Comparison of ENCODE assay signal across 8 cellular contexts in genomic region chr1:153880962-153881361, GRCh38. TPM values are rescaled to one million over a fixed set of nuclear protein-coding genes. Genes with fewer than 3 reads are reported as not detected.
DNase-seq lines count a peak whose midpoint lies in the region; ATAC-seq and TF ChIP-seq lines count a peak whose summit lies in the region.

No MANE protein-coding gene starts in this region.

- H3K4me2 ChIP-seq in Karpas-422 (ENCODE audit: low read depth, low read length, poor library complexity, severe bottlenecking) = no peak overlapping the region

- no peaks in the 10 kb centered on the region for H3K36me3 Mint-ChIP-seq in T-helper 17 cell (ENCODE audit: low read depth)

- no peak overlapping the region for H3K4me3 Mint-ChIP-seq in T-helper 17 cell

- H3K9me3 ChIP-seq in BE2C = no peaks in the 10 kb centered on the region
- H3K9me3 ChIP-seq in T-helper 17 cell (ENCODE audit: control insufficient read depth, low read length, poor library complexity, severe bottlenecking) = no peaks in the 10 kb centered on the region
- no peaks in the 10 kb centered on the region for H3K9me3 ChIP-seq in Karpas-422 (ENCODE audit: low read length)

- peak overlapping the region; percentile 4 for H3K27ac ChIP-seq in substantia nigra (ENCODE audit: low read depth, low read length, poor library complexity, severe bottlenecking)
- H3K27ac ChIP-seq in Karpas-422 (ENCODE audit: low read length) = no peak overlapping the region

- no peak overlapping the region for H3K27ac Mint-ChIP-seq in T-helper 17 cell

- H3K4me3 ChIP-seq in BE2C (ENCODE audit: low read depth, low read length) (peak overlapping the region; percentile 60), Karpas-422 (ENCODE audit: low read length) (no peak overlapping the region)

- no peaks in the 10 kb centered on the region for H3K27me3 Mint-ChIP-seq in T-helper 17 cell

- H3K36me3 ChIP-seq in BE2C (no peaks in the 10 kb centered on the region), Karpas-422 (ENCODE audit: insufficient read depth, low read length) (no peaks in the 10 kb centered on the region)

- H3K79me2 ChIP-seq in Karpas-422 (ENCODE audit: low read length) = peaks cover 94% of the 10 kb centered on the region

- DNase-seq in BE2C (peak; percentile 96), NCI-H1105 (lab: John Stamatoyannopoulos, UW) (peak; percentile 100), T-helper 17 cell (no peak), epidermal melanocyte (ENCODE audit: insufficient read length, low spot score) (peak; percentile 76), middle frontal gyrus (ENCODE audit: extremely low spot score, low spot score) (peak; percentile 83), substantia nigra (lab: John Stamatoyannopoulos, UW) (peak; percentile 8 to 96 (median 79)), Karpas-422 (no peak)
- DNase-seq in central memory CD4-positive, alpha-beta T cell = no peak

- no peaks in the 10 kb centered on the region; the same call in 1 of the 2 replicates for H4K20me1 ChIP-seq in Karpas-422 (ENCODE audit: insufficient read depth, low read depth, low read length)

- H3K9ac ChIP-seq in Karpas-422 (ENCODE audit: low read length) = no peak overlapping the region

- H3K27me3 ChIP-seq in BE2C (no peaks in the 10 kb centered on the region), Karpas-422 (ENCODE audit: low read length) (no peaks in the 10 kb centered on the region)

- no peak overlapping the region for H2AFZ ChIP-seq in Karpas-422 (ENCODE audit: low read length)

- ATAC-seq in T-helper 17 cell = peak; percentile 54

- no peak for TF ChIP-seq CTCF in BE2C (IDR thresholded peaks at IDR 0.05; ENCODE audit: low read depth, low read length)

- H3K4me1 ChIP-seq in BE2C = peaks cover 17% of the 10 kb centered on the region
- peaks cover 39% of the 10 kb centered on the region for H3K4me1 ChIP-seq in Karpas-422 (ENCODE audit: low read length)

- H3K4me1 Mint-ChIP-seq in T-helper 17 cell = peaks cover 20% of the 10 kb centered on the region

- H3K9me2 ChIP-seq in Karpas-422 (replicated peaks; ENCODE audit: insufficient read depth, low read length) = no peaks in the 10 kb centered on the region

RNA-seq across cellular contexts. Expression of gene GATAD2B, which starts 41.8 kb away (rescaled TPM):
- polyA plus RNA-seq in BE2C (2012; ENCODE audit: insufficient read depth, insufficient read length, low read depth) = 15.1 TPM
- 10 to 100 TPM; 63.3 to 72.9 TPM for total RNA-seq in T-helper 17 cell
- total RNA-seq in Karpas-422 (2014; rRNA removed; shearing (Covaris generic); ENCODE audit: low replicate concordance) = 12.0 and 21.8 TPM in 2 replicates

Comparison
In these comparisons a context has a peak if more than half of its experiments do, and no peak if none do; other contexts are left out.
1. DNase-seq: peak in BE2C (single experiment), NCI-H1105 (single experiment), epidermal melanocyte (single experiment), middle frontal gyrus (single experiment) and substantia nigra (49 of 49); none in T-helper 17 cell (0 of 3), central memory CD4-positive, alpha-beta T cell (single experiment) and Karpas-422 (single experiment).